Comparison of ENCODE assay signal across 8 cellular contexts in genomic region chr1:228165372-228166169, GRCh38. TPM values are rescaled to one million over a fixed set of nuclear protein-coding genes. Genes with fewer than 3 reads are reported as not detected.
DNase-seq lines count a peak whose midpoint lies in the region; ATAC-seq and TF ChIP-seq lines count a peak whose summit lies in the region.

Gene IBA57 (plus strand): TSS chr1:228165804. CDS start chr1:228165817, 13 bp downstream.

- under 1% methylated on average over 93 of the region's 93 CpGs for WGBS in right cardiac atrium
- WGBS in aorta, 2 donors = 0 to 1% methylated on average over 51 to 93 of the region's 93 CpGs

- H3K27me3 Mint-ChIP-seq in T-helper 17 cell = no peaks in the 10 kb centered on the region

- peak; percentile 94 for DNase-seq in NCI-H1694 (lab: John Stamatoyannopoulos, UW)
- DNase-seq in T-helper 17 cell = peak; percentile 99 to 100 (median 100)
- DNase-seq in right cardiac atrium = peak; percentile 100
- peak; percentile 99 for DNase-seq in putamen (ENCODE audit: low spot score)
- peak; percentile 100 for DNase-seq in aorta

- H3K27ac ChIP-seq in angular gyrus (ENCODE audit: low read depth, low read length) (peak within 1 kb of the TSS; percentile 97), right cardiac atrium (ENCODE audit: low read length) (peak within 1 kb of the TSS; percentile 99), aorta (ENCODE audit: low read depth in 1 of 2, low read length in 2 of 2) (peak within 1 kb of the TSS; percentile 63 to 98)

- ATAC-seq in HG02885 (IDR thresholded peaks at IDR 0.05; ENCODE audit: poor library complexity, unreplicated experiment) (peak; percentile 81), T-helper 17 cell (peak; percentile 84), right cardiac atrium (peak; percentile 88 to 95), aorta (ENCODE audit: low FRiP score) (peak; percentile 96)

- no peaks in the 10 kb centered on the region for H3K36me3 Mint-ChIP-seq in T-helper 17 cell (ENCODE audit: low read depth)

- peak within 1 kb of the TSS; percentile 92 for H3K27ac Mint-ChIP-seq in T-helper 17 cell

- H3K4me3 Mint-ChIP-seq in T-helper 17 cell = peak within 1 kb of the TSS; percentile 86

- H3K4me3 ChIP-seq in right cardiac atrium (ENCODE audit: low read length) (peak within 1 kb of the TSS; percentile 72), aorta (ENCODE audit: low read length in 2 of 2) (peak within 1 kb of the TSS; percentile 40 to 76)

- no peaks in the 10 kb centered on the region for H3K9me3 ChIP-seq in T-helper 17 cell (ENCODE audit: control insufficient read depth, low read length, poor library complexity, severe bottlenecking)
- no peaks in the 10 kb centered on the region for H3K9me3 ChIP-seq in right cardiac atrium (ENCODE audit: control insufficient read depth, low read length)
- H3K9me3 ChIP-seq in aorta (ENCODE audit: control insufficient read depth, low read length) = no peaks in the 10 kb centered on the region

- H3K4me1 ChIP-seq in right cardiac atrium (ENCODE audit: control insufficient read depth, insufficient read depth, low read length) (peaks cover 2% of the 10 kb centered on the region), aorta (ENCODE audit: control insufficient read depth in 1 of 2, insufficient read depth in 2 of 2, low read length in 2 of 2) (no peaks in the 10 kb centered on the region)

- intact Hi-C loops in right cardiac atrium (cut with DNase I) = loop anchor here in 1 of 4 donors (1.0 kb wide), 1 partner anchor 26 kb away; no protein-coding TSS in a partner anchor
- intact Hi-C loops in aorta (cut with DNase I) = loop anchor here in 1 of 2 donors (1.0 to 10.0 kb wide), 4 partner anchors 25 to 381 kb away; partner anchors contain the start of genes GUK1 and MRPL55

- peaks cover 36% of the 10 kb centered on the region for H3K4me1 Mint-ChIP-seq in T-helper 17 cell

- no peaks in the 10 kb centered on the region for H3K36me3 ChIP-seq in aorta (ENCODE audit: control insufficient read depth in 1 of 2, insufficient read depth in 2 of 2, low read length in 1 of 2)

- H3K27me3 ChIP-seq in right cardiac atrium (ENCODE audit: control insufficient read depth, insufficient read depth) (no peaks in the 10 kb centered on the region), aorta (ENCODE audit: control insufficient read depth in 1 of 2, insufficient read depth in 2 of 2, low read length in 1 of 2) (no peaks in the 10 kb centered on the region)

- TF ChIP-seq POLR2A in GM15510 (IDR thresholded peaks at IDR 0.05; ENCODE audit: borderline replicate concordance, extremely low read depth, insufficient read length) = peak; percentile 91

RNA-seq across cellular contexts. Expression of gene IBA57, which starts in this region (rescaled TPM):
- total RNA-seq in T-helper 17 cell = 10 to 100 TPM; 16.3 to 18.2 TPM
- 10 to 100 TPM in 2 of 4 donors, 1 to 10 TPM in 2; 8.3 to 12.0 (median 10.3) TPM for total RNA-seq in right cardiac atrium
- 4.5 TPM for polyA plus RNA-seq in right cardiac atrium
- total RNA-seq in aorta = 10 to 100 TPM in 1 of 2 donors, 1 to 10 TPM in 1; 7.8 to 11.1 TPM
- polyA plus RNA-seq in aorta = 1 to 10 TPM in 1 of 2 donors, under 1 TPM in 1; 0.95 to 1.8 TPM

Comparison
In these comparisons a context has a peak if more than half of its experiments do, and no peak if none do; other contexts are left out.
1. Peak in every context shown above with its lines: DNase-seq, ATAC-seq, H3K4me3 ChIP-seq and H3K27ac ChIP-seq.